21 cellular contexts compared by ENCODE assay signal in genomic region chr7:12896316-12896715, GRCh38.
"Had no signal": no experiment of that assay in that cellular context is flagged by ENCODE, and none has a peak within 500 bp of the region (broad histone marks: within the 10 kb centered on the region; RNA-seq: fewer than 3 reads in every experiment).

No MANE protein-coding gene starts in this region.

- H3K4me1 ChIP-seq: heart right ventricle, tibial artery had no signal

- DNase-seq: activated CD4-positive, alpha-beta T cell treated with anti-CD3 and anti-CD28 coated beads, Interleukin-2, amount 50 U/mL, for 1 hour; activated CD4-positive, CD25-positive, alpha-beta regulatory T cell treated with anti-CD3 and anti-CD28 coated beads, Interleukin-2, amount 50 U/mL, for 72 hours; activated CD8-positive, alpha-beta T cell treated with anti-CD3 and anti-CD28 coated beads, Interleukin-2, amount 10 ng/mL, durations not matched to agents 7 days and 5 days; activated gamma-delta T cell treated with Interleukin-2 at 50 U/mL for 16 hours; aorta; heart right ventricle; left colon; mesenchymal stem cell; naive B cell; occipital lobe; small intestine; stimulated activated CD4-positive, alpha-beta T cell treated with anti-CD3 and anti-CD28 coated beads, Interleukin-2, amount 100 ng/mL, for 24 hours; stimulated activated naive CD8-positive, alpha-beta T cell treated with anti-CD3 and anti-CD28 coated beads, Interleukin-15, amount 100 ng/mL, for 72 hours; T1000; tibial artery; WERI-Rb-1 had no signal

- H3K27ac ChIP-seq: epithelial cell of prostate, heart right ventricle, tibial artery, WERI-Rb-1 had no signal

- H3K27me3 ChIP-seq: heart right ventricle, tibial artery had no signal

- H3K9me3 Mint-ChIP-seq: activated naive CD4-positive, alpha-beta T cell treated with anti-CD3 and anti-CD28 coated beads, Interleukin-2, amount 50 U/mL, for 72 hours; naive B cell; stimulated activated effector memory CD8-positive, alpha-beta T cell treated with anti-CD3 and anti-CD28 coated beads, Interleukin-12 subunit alpha, Interleukin-12 subunit beta, amount 100 ng/mL, for 72 hours; stimulated activated naive CD8-positive, alpha-beta T cell treated with anti-CD3 and anti-CD28 coated beads, Interleukin-15, amount 100 ng/mL, for 72 hours had no signal

- H3K36me3 ChIP-seq: heart right ventricle, tibial artery, WERI-Rb-1 had no signal

- H3K4me3 ChIP-seq: heart right ventricle, tibial artery had no signal

- H3K4me1 Mint-ChIP-seq: naive B cell; stimulated activated effector memory CD8-positive, alpha-beta T cell treated with anti-CD3 and anti-CD28 coated beads, Interleukin-12 subunit alpha, Interleukin-12 subunit beta, amount 100 ng/mL, for 72 hours; stimulated activated naive CD8-positive, alpha-beta T cell treated with anti-CD3 and anti-CD28 coated beads, Interleukin-15, amount 100 ng/mL, for 72 hours had no signal

- H3K27me3 Mint-ChIP-seq: brain; naive B cell; stimulated activated naive CD8-positive, alpha-beta T cell treated with anti-CD3 and anti-CD28 coated beads, Interleukin-15, amount 100 ng/mL, for 72 hours had no signal

- H3K4me3 Mint-ChIP-seq: activated CD8-positive, alpha-beta T cell treated with anti-CD3 and anti-CD28 coated beads, Interleukin-2, amount 10 ng/mL, durations not matched to agents 7 days and 5 days; brain; naive B cell; stimulated activated effector memory CD8-positive, alpha-beta T cell treated with anti-CD3 and anti-CD28 coated beads, Interleukin-12 subunit alpha, Interleukin-12 subunit beta, amount 100 ng/mL, for 72 hours; stimulated activated naive CD8-positive, alpha-beta T cell treated with anti-CD3 and anti-CD28 coated beads, Interleukin-15, amount 100 ng/mL, for 72 hours had no signal

- ATAC-seq: activated CD8-positive, alpha-beta T cell treated with anti-CD3 and anti-CD28 coated beads, Interleukin-2, amount 10 ng/mL, durations not matched to agents 7 days and 5 days; activated naive CD4-positive, alpha-beta T cell treated with anti-CD3 and anti-CD28 coated beads, Interleukin-2, amount 50 U/mL, for 72 hours; heart right ventricle; left colon; sciatic nerve; stimulated activated effector memory CD8-positive, alpha-beta T cell treated with anti-CD3 and anti-CD28 coated beads, Interleukin-12 subunit alpha, Interleukin-12 subunit beta, amount 100 ng/mL, for 72 hours; stimulated activated naive CD8-positive, alpha-beta T cell treated with anti-CD3 and anti-CD28 coated beads, Interleukin-15, amount 100 ng/mL, for 72 hours had no signal

- H3K9me3 ChIP-seq: heart right ventricle, tibial artery had no signal

- H3K27ac Mint-ChIP-seq: activated CD8-positive, alpha-beta T cell treated with anti-CD3 and anti-CD28 coated beads, Interleukin-2, amount 10 ng/mL, durations not matched to agents 7 days and 5 days; activated naive CD4-positive, alpha-beta T cell treated with anti-CD3 and anti-CD28 coated beads, Interleukin-2, amount 50 U/mL, for 72 hours; brain; naive B cell; stimulated activated effector memory CD8-positive, alpha-beta T cell treated with anti-CD3 and anti-CD28 coated beads, Interleukin-12 subunit alpha, Interleukin-12 subunit beta, amount 100 ng/mL, for 72 hours; stimulated activated naive CD8-positive, alpha-beta T cell treated with anti-CD3 and anti-CD28 coated beads, Interleukin-15, amount 100 ng/mL, for 72 hours had no signal

- H3K36me3 Mint-ChIP-seq: activated naive CD4-positive, alpha-beta T cell treated with anti-CD3 and anti-CD28 coated beads, Interleukin-2, amount 50 U/mL, for 72 hours; brain; naive B cell; stimulated activated effector memory CD8-positive, alpha-beta T cell treated with anti-CD3 and anti-CD28 coated beads, Interleukin-12 subunit alpha, Interleukin-12 subunit beta, amount 100 ng/mL, for 72 hours had no signal
